Comparison of ENCODE assay signal across 23 cellular contexts in genomic region chr1:18994381-18994780, GRCh38. TPM values are rescaled to one million over a fixed set of nuclear protein-coding genes. Genes with fewer than 3 reads are reported as not detected.
DNase-seq lines count a peak whose midpoint lies in the region; ATAC-seq and TF ChIP-seq lines count a peak whose summit lies in the region.
"Had no signal": no experiment of that assay in that cellular context is flagged by ENCODE, and none has a peak within 500 bp of the region (broad histone marks: within the 10 kb centered on the region; RNA-seq: fewer than 3 reads in every experiment).

No MANE protein-coding gene starts in this region.

- no peak for TF ChIP-seq POLR2A in sigmoid colon (IDR thresholded peaks at IDR 0.05)

- no peak for ATAC-seq in GM21515 (IDR thresholded peaks at IDR 0.05; ENCODE audit: unreplicated experiment)
- ATAC-seq: A549, GM12878 had no signal

- H3K27me3 ChIP-seq in sigmoid colon (no peaks in the 10 kb centered on the region), SK-N-SH (ENCODE audit: insufficient read depth) (no peaks in the 10 kb centered on the region)
- H3K27me3 ChIP-seq: BLaER1 treated with 17β-estradiol and CSF1 and Interleukin-3, amounts not matched to agents 10 nM and 100 nM had no signal

- 87 to 95% methylated on average over 6 of the region's 6 CpGs for WGBS in sigmoid colon, 2 donors
- 62% methylated on average over 6 of the region's 6 CpGs for WGBS in SK-N-SH (ENCODE audit: low lambda C conversion rate)

- no peaks in the 10 kb centered on the region for H4K20me1 ChIP-seq in SK-N-SH (ENCODE audit: insufficient read depth)
- H4K20me1 ChIP-seq: BLaER1 treated with 17β-estradiol and CSF1 and Interleukin-3, amounts not matched to agents 10 nM and 100 nM had no signal

- H3K27ac ChIP-seq in C4-2B (peak overlapping the region; percentile 16; the same call in 1 of the 2 replicates), coronary artery (no peak overlapping the region), sigmoid colon (no peak overlapping the region), SK-N-SH (ENCODE audit: low read depth in 2 of 2, low read length in 1 of 2) (no peak overlapping the region)
- H3K27ac ChIP-seq: 22Rv1; BLaER1 treated with 17β-estradiol and CSF1 and Interleukin-3, amounts not matched to agents 10 nM and 100 nM had no signal

- H3F3A ChIP-seq in SK-N-SH (replicated peaks; ENCODE audit: insufficient read depth): no peaks in the 10 kb centered on the region

- no peaks in the 10 kb centered on the region for H3K9me3 ChIP-seq in sigmoid colon
- no peaks in the 10 kb centered on the region for H3K9me3 ChIP-seq in SK-N-SH

- TF ChIP-seq CTCF in C4-2B (conservative IDR thresholded peaks at IDR 0.05) (no peak), coronary artery (IDR thresholded peaks at IDR 0.05) (no peak), sigmoid colon (IDR thresholded peaks at IDR 0.05) (no peak), SK-N-SH (IDR thresholded peaks at IDR 0.05) (no peak)

- H3K4me2 ChIP-seq in SK-N-SH: no peak overlapping the region
- H3K4me2 ChIP-seq: A549 had no signal

- CTCF ChIA-PET in SK-N-SH (lab: Yijun Ruan, JAX): interaction anchor here (1.6 kb wide), 1 partner anchor 110 kb away, joined by 4 read pairs; no protein-coding TSS in a partner anchor

- no peak for TF ChIP-seq RAD21 in SK-N-SH (IDR thresholded peaks at IDR 0.05; ENCODE audit: low read length)

- no peak overlapping the region for H2AFZ ChIP-seq in SK-N-SH (ENCODE audit: low read depth)

- DNase-seq in activated CD8-positive, alpha-beta memory T cell treated with anti-CD3 and anti-CD28 coated beads, Interleukin-2, amount 50 U/mL, for 48 hours: peak; percentile 22
- no peak for DNase-seq in activated CD8-positive, alpha-beta memory T cell treated with anti-CD3 and anti-CD28 coated beads, Interleukin-2, amount 50 U/mL, for 4 hours
- peak; percentile 17 for DNase-seq in coronary artery (ENCODE audit: low spot score)
- peak; percentile 12 for DNase-seq in sigmoid colon
- DNase-seq in SK-N-SH: no peak
- DNase-seq: AML-193; CD4-positive, alpha-beta memory T cell; CD4-positive, CD25-positive, alpha-beta regulatory T cell; CD8-positive, alpha-beta memory T cell; COR-L47; DMS 273 treated with DMSO at 0.1 percent for 48 hours; DMS153; DMS53; DMS79; DND-41; EL; GDM1 had no signal

- TF ChIP-seq EP300 in sigmoid colon (IDR thresholded peaks at IDR 0.05) (no peak), SK-N-SH (IDR thresholded peaks at IDR 0.05; ENCODE audit: borderline replicate concordance in 1 of 2, low read depth in 1 of 2, low read length in 1 of 2) (no peak)

- POLR2A ChIA-PET in SK-N-SH (lab: Yijun Ruan, JAX): no interaction called here

- H3K9me2 ChIP-seq in SK-N-SH: no peaks in the 10 kb centered on the region

- intact Hi-C loops in sigmoid colon (cut with DNase I): no loop called here

- no peaks in the 10 kb centered on the region for H3K36me3 ChIP-seq in sigmoid colon
- no peaks in the 10 kb centered on the region for H3K36me3 ChIP-seq in SK-N-SH (replicated peaks in 1 of 2; ENCODE audit: control insufficient read depth in 1 of 2, insufficient read depth in 2 of 2, low read length in 1 of 2)
- H3K36me3 ChIP-seq: BLaER1 treated with 17β-estradiol and CSF1 and Interleukin-3, amounts not matched to agents 10 nM and 100 nM had no signal

- H3K4me3 ChIP-seq in coronary artery (no peak overlapping the region), sigmoid colon (no peak overlapping the region), SK-N-SH (ENCODE audit: low read depth in 2 of 2, low read length in 1 of 2) (no peak overlapping the region)
- H3K4me3 ChIP-seq: A549; BLaER1 treated with 17β-estradiol and CSF1 and Interleukin-3, amounts not matched to agents 10 nM and 100 nM; GM12878 had no signal

- H3K9ac ChIP-seq in SK-N-SH: no peak overlapping the region
- H3K9ac ChIP-seq: BLaER1 treated with 17β-estradiol and CSF1 and Interleukin-3, amounts not matched to agents 10 nM and 100 nM had no signal

- no peaks in the 10 kb centered on the region for H3K79me2 ChIP-seq in SK-N-SH (ENCODE audit: insufficient read depth)

- H3K4me1 ChIP-seq in sigmoid colon (peaks cover 0 to 12% (median 10%) of the 10 kb centered on the region in 4 donors), SK-N-SH (ENCODE audit: control insufficient read depth in 1 of 2, insufficient read depth in 2 of 2, low read depth in 1 of 2, low read length in 1 of 2) (no peaks in the 10 kb centered on the region; a peak in 1 of 4 replicates)
- H3K4me1 ChIP-seq: A549 had no signal

TF ChIP-seq in SK-N-SH, 30 proteins besides CTCF, POLR2A, EP300 and RAD21 (continues in another document):
- TF ChIP-seq YY1 (IDR thresholded peaks at IDR 0.05; ENCODE audit: low read depth) (no peak), GABPA (IDR thresholded peaks at IDR 0.05; ENCODE audit: low read depth) (no peak), MAX (IDR thresholded peaks at IDR 0.05; ENCODE audit: low read depth) (no peak), RFX5 (IDR thresholded peaks at IDR 0.05; ENCODE audit: low read length) (no peak), NFIC (IDR thresholded peaks at IDR 0.05; ENCODE audit: borderline replicate concordance) (no peak), IRF3 (IDR thresholded peaks at IDR 0.05; ENCODE audit: low read depth, low read length) (no peak), POLR2AphosphoS5 (IDR thresholded peaks at IDR 0.05; ENCODE audit: low read depth, low read length) (no peak), REST (IDR thresholded peaks at IDR 0.05; ENCODE audit: low read depth, low read length) (no peak), SMC3 (IDR thresholded peaks at IDR 0.05; ENCODE audit: low read depth, low read length) (no peak), NRF1 (IDR thresholded peaks at IDR 0.05; ENCODE audit: low read depth, low read length) (no peak), USF2 (IDR thresholded peaks at IDR 0.05; ENCODE audit: borderline replicate concordance, low read depth, low read length) (no peak), ZBTB33 (IDR thresholded peaks at IDR 0.05; ENCODE audit: borderline replicate concordance, low read depth) (no peak)

RNA-seq across cellular contexts. Expression of gene IFFO2, which starts 37.9 kb away (rescaled TPM):
- 10 to 100 TPM in 2 of 4 donors, 1 to 10 TPM in 2; 7.5 to 35.0 (median 13.8) TPM for total RNA-seq in sigmoid colon
- polyA plus RNA-seq in sigmoid colon (1 to 10 TPM; 1.2 to 8.6 (median 7.2) TPM), SK-N-SH (2012; rRNA removed) (10.5 TPM in 2 replicates)
- polyA plus RNA-seq in SK-N-SH (2012; cell fraction: cytosol; rRNA removed): 8.2 and 9.1 TPM in 2 replicates
- polyA plus RNA-seq in SK-N-SH (2012; cell fraction: nucleus; rRNA removed): 18.5 and 29.7 TPM in 2 replicates

Comparison
In these comparisons a context has a peak if more than half of its experiments do, and no peak if none do; other contexts are left out.
1. DNase-seq: peak in activated CD8-positive, alpha-beta memory T cell treated with anti-CD3 and anti-CD28 coated beads, Interleukin-2, amount 50 U/mL, for 48 hours (single experiment), coronary artery (single experiment) and sigmoid colon (single experiment); none in activated CD8-positive, alpha-beta memory T cell treated with anti-CD3 and anti-CD28 coated beads, Interleukin-2, amount 50 U/mL, for 4 hours (single experiment) and SK-N-SH (single experiment).